ENCODE assay signal across 17 cellular contexts in the genomic region with DNA sequence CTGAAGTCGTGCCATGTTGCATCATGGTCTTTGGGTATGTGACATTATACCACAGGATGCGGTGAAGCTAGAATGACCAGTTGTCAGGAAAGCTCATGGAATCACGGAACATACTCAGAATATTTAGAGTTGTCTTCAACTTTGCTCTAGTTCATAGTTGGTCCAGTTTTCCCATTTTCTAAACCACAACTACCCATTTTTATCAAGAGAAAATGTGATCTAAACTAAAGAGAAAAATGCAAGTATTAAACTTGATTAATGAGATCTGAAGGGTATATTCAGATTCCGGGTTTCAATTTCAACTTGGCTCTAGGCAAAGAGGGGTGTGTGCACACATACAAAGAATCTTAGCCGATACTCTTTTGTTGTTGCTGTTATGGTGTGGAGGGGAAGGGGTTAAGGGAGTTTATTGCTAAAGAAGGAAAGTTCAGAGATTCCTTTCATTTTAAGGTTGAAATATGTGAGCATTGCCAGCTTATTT.
DNase-seq lines count a peak whose midpoint lies in the region; ATAC-seq and TF ChIP-seq lines count a peak whose summit lies in the region.
"Had no signal": no experiment of that assay in that cellular context is flagged by ENCODE, and none has a peak within 500 bp of the region (broad histone marks: within the 10 kb centered on the region; RNA-seq: fewer than 3 reads in every experiment).

No MANE protein-coding gene starts in this region.

- POLR2A ChIA-PET in MCF 10A (lab: Yijun Ruan, JAX): interaction anchor here (0.5 to 0.9 kb wide), 2 partner anchors 29 to 751 kb away, joined by 3 read pairs; no protein-coding TSS in a partner anchor
- POLR2A ChIA-PET in activated CD8-positive, alpha-beta T cell treated with anti-CD3 and anti-CD28 coated beads, Interleukin-2, amount 10 ng/mL, durations not matched to agents 7 days and 5 days (lab: Charles Lee): no interaction called here

- ATAC-seq in left colon: no peak
- no peak for ATAC-seq in GM21619 (IDR thresholded peaks at IDR 0.05; ENCODE audit: unreplicated experiment)
- no peak for ATAC-seq in activated CD8-positive, alpha-beta T cell treated with anti-CD3 and anti-CD28 coated beads, Interleukin-2, amount 10 ng/mL, durations not matched to agents 7 days and 5 days

- DNase-seq in mammary epithelial cell (no peak), MCF 10A (ENCODE audit: unreplicated experiment) (no peak), dedifferentiated amniotic fluid mesenchymal stem cell (ENCODE audit: extremely low spot score) (peak; percentile 73), left colon (no peak), ovary (no peak)
- no peak for DNase-seq in activated CD8-positive, alpha-beta T cell treated with anti-CD3 and anti-CD28 coated beads, Interleukin-2, amount 10 ng/mL, durations not matched to agents 7 days and 5 days
- DNase-seq: activated CD4-positive, alpha-beta memory T cell treated with anti-CD3 and anti-CD28 coated beads, Interleukin-2, amount 10 ng/mL, durations not matched to agents 7 days and 5 days; KG1; NCI-H1105 treated with DMSO at 0.1 percent for 48 hours; retina; RPMI8226; testis had no signal

- no peaks in the 10 kb centered on the region for H3K4me1 ChIP-seq in mammary epithelial cell (ENCODE audit: insufficient read depth, low read length)
- peaks cover 5% of the 10 kb centered on the region for H3K4me1 ChIP-seq in ovary (ENCODE audit: insufficient read depth)
- H3K4me1 ChIP-seq: testis had no signal

- no peaks in the 10 kb centered on the region for H3K9me3 ChIP-seq in mammary epithelial cell (replicated peaks; ENCODE audit: insufficient read depth, low read length)
- no peaks in the 10 kb centered on the region for H3K9me3 ChIP-seq in ovary
- H3K9me3 ChIP-seq: testis had no signal

- CTCF ChIA-PET in mammary epithelial cell (lab: Charles Lee; ENCODE audit: low non-redundant PET): no interaction called here
- CTCF ChIA-PET in MCF 10A (lab: Yijun Ruan, JAX): interaction anchor here (0.6 to 1.1 kb wide), 3 partner anchors 13 to 521 kb away, joined by 3 to 4 read pairs (median 3); no protein-coding TSS in a partner anchor
- CTCF ChIA-PET in activated CD8-positive, alpha-beta T cell treated with anti-CD3 and anti-CD28 coated beads, Interleukin-2, amount 10 ng/mL, durations not matched to agents 7 days and 5 days (lab: Charles Lee): no interaction called here

- no peaks in the 10 kb centered on the region for H4K20me1 ChIP-seq in mammary epithelial cell (ENCODE audit: insufficient read depth, low read length)

- TF ChIP-seq CTCF in mammary epithelial cell (conservative IDR thresholded peaks at IDR 0.05 in 1 of 2, IDR thresholded peaks at IDR 0.05 in 1 of 2; ENCODE audit: extremely low read depth in 1 of 2, insufficient read depth in 1 of 2, low read depth in 1 of 2, low read length in 2 of 2) (no peak), MCF 10A (IDR thresholded peaks at IDR 0.05; ENCODE audit: unreplicated experiment) (no peak), nephron (IDR thresholded peaks at IDR 0.05; ENCODE audit: unreplicated experiment in 3 of 3) (no peak), ovary (IDR thresholded peaks at IDR 0.05) (no peak)

- in situ Hi-C loops in mammary epithelial cell (cut with MboI; ENCODE audit: low sequenced_read_pairs in 2 of 2): no loop called here

- H3K36me3 ChIP-seq in mammary epithelial cell (ENCODE audit: insufficient read depth, low read length): no peaks in the 10 kb centered on the region
- no peaks in the 10 kb centered on the region for H3K36me3 ChIP-seq in ovary

- 83% methylated on average over 5 of the region's 5 CpGs for WGBS in mammary epithelial cell (ENCODE audit: low coverage, missing lambda C conversion rate)
- 33 to 44% (median 35%) methylated on average over 5 of the region's 5 CpGs for WGBS in ovary, 3 donors

- no peak overlapping the region for H3K27ac Mint-ChIP-seq in MCF 10A (ENCODE audit: low read depth, unreplicated experiment)
- H3K27ac Mint-ChIP-seq in nephron: peak overlapping the region; percentile 9 to 46 (median 12)
- no peak overlapping the region for H3K27ac Mint-ChIP-seq in activated CD8-positive, alpha-beta T cell treated with anti-CD3 and anti-CD28 coated beads, Interleukin-2, amount 10 ng/mL, durations not matched to agents 7 days and 5 days
- H3K27ac Mint-ChIP-seq: activated CD4-positive, alpha-beta memory T cell treated with anti-CD3 and anti-CD28 coated beads, Interleukin-2, amount 10 ng/mL, durations not matched to agents 7 days and 5 days; activated T-helper 1 cell treated with anti-CD3 and anti-CD28 coated beads, Interleukin-12 subunit alpha, Interleukin-12 subunit beta, Interleukin-2, Interleukin-4 antibody, amounts not matched to agents 30 ng/mL and 10 ng/mL and 1 ng/mL, durations not matched to agents 14 hours and 24 hours and 36 hours had no signal

- no peak for TF ChIP-seq POLR2A in ovary (IDR thresholded peaks at IDR 0.05)

- peak overlapping the region; percentile 11 for H2AFZ ChIP-seq in mammary epithelial cell (ENCODE audit: low read depth, low read length)

- intact Hi-C loops in mammary epithelial cell (cut with micrococcal nuclease): no loop called here
- intact Hi-C loops in MCF 10A (cut with micrococcal nuclease): no loop called here
- intact Hi-C loops in left colon (cut with DNase I, micrococcal nuclease): no loop called here
- intact Hi-C loops in ovary (cut with DNase I): no loop called here

- no peaks in the 10 kb centered on the region for H3K4me1 Mint-ChIP-seq in MCF 10A (ENCODE audit: insufficient read depth, unreplicated experiment)
- peaks cover 12% of the 10 kb centered on the region for H3K4me1 Mint-ChIP-seq in nephron
- no peaks in the 10 kb centered on the region for H3K4me1 Mint-ChIP-seq in activated CD8-positive, alpha-beta T cell treated with anti-CD3 and anti-CD28 coated beads, Interleukin-2, amount 10 ng/mL, durations not matched to agents 7 days and 5 days (ENCODE audit: low read depth)
- H3K4me1 Mint-ChIP-seq: activated CD4-positive, alpha-beta memory T cell treated with anti-CD3 and anti-CD28 coated beads, Interleukin-2, amount 10 ng/mL, durations not matched to agents 7 days and 5 days had no signal

- H3K27ac ChIP-seq in mammary epithelial cell (ENCODE audit: insufficient read depth, low read depth, low read length) (no peak overlapping the region), ovary (peak overlapping the region in 1 of 2 donors; percentile 70)
- H3K27ac ChIP-seq: 22Rv1, HL-60 had no signal

- no peak overlapping the region for H3K4me3 Mint-ChIP-seq in MCF 10A (ENCODE audit: unreplicated experiment)
- H3K4me3 Mint-ChIP-seq in nephron: peak overlapping the region in 1 of 3 experiments; percentile 0
- no peak overlapping the region for H3K4me3 Mint-ChIP-seq in activated CD8-positive, alpha-beta T cell treated with anti-CD3 and anti-CD28 coated beads, Interleukin-2, amount 10 ng/mL, durations not matched to agents 7 days and 5 days
- H3K4me3 Mint-ChIP-seq: activated CD4-positive, alpha-beta memory T cell treated with anti-CD3 and anti-CD28 coated beads, Interleukin-2, amount 10 ng/mL, durations not matched to agents 7 days and 5 days; activated T-helper 1 cell treated with anti-CD3 and anti-CD28 coated beads, Interleukin-12 subunit alpha, Interleukin-12 subunit beta, Interleukin-2, Interleukin-4 antibody, amounts not matched to agents 30 ng/mL and 10 ng/mL and 1 ng/mL, durations not matched to agents 14 hours and 24 hours and 36 hours had no signal

- H3K4me2 ChIP-seq in mammary epithelial cell (ENCODE audit: insufficient read depth, low read depth, low read length): no peak overlapping the region

- H3K79me2 ChIP-seq in mammary epithelial cell (ENCODE audit: insufficient read depth, low read length): no peaks in the 10 kb centered on the region

- H3K27me3 Mint-ChIP-seq in MCF 10A (ENCODE audit: insufficient read depth, unreplicated experiment): no peaks in the 10 kb centered on the region
- no peaks in the 10 kb centered on the region for H3K27me3 Mint-ChIP-seq in nephron (ENCODE audit: low read depth)
- no peaks in the 10 kb centered on the region for H3K27me3 Mint-ChIP-seq in activated CD8-positive, alpha-beta T cell treated with anti-CD3 and anti-CD28 coated beads, Interleukin-2, amount 10 ng/mL, durations not matched to agents 7 days and 5 days (ENCODE audit: low read depth)
- H3K27me3 Mint-ChIP-seq: activated CD4-positive, alpha-beta memory T cell treated with anti-CD3 and anti-CD28 coated beads, Interleukin-2, amount 10 ng/mL, durations not matched to agents 7 days and 5 days had no signal

- no TSS peak for BruUV-seq in mammary epithelial cell (replicated peaks; lab: Mats Ljungman, UMichigan)
- no TSS peak for BruUV-seq in MCF 10A (replicated peaks; lab: Mats Ljungman, UMichigan)

- H3K9ac ChIP-seq in mammary epithelial cell (ENCODE audit: insufficient read depth, low read length): no peak overlapping the region

- dilution Hi-C loops in mammary epithelial cell (cut with HindIII; ENCODE audit: low sequenced_read_pairs): no loop called here

- no peak for TF ChIP-seq EP300 in ovary (IDR thresholded peaks at IDR 0.05)

- H3K9me3 Mint-ChIP-seq in MCF 10A (ENCODE audit: unreplicated experiment): no peaks in the 10 kb centered on the region
- no peaks in the 10 kb centered on the region for H3K9me3 Mint-ChIP-seq in nephron
- H3K9me3 Mint-ChIP-seq in activated CD8-positive, alpha-beta T cell treated with anti-CD3 and anti-CD28 coated beads, Interleukin-2, amount 10 ng/mL, durations not matched to agents 7 days and 5 days (ENCODE audit: insufficient read depth): no peaks in the 10 kb centered on the region
- H3K9me3 Mint-ChIP-seq: activated CD4-positive, alpha-beta memory T cell treated with anti-CD3 and anti-CD28 coated beads, Interleukin-2, amount 10 ng/mL, durations not matched to agents 7 days and 5 days; activated T-helper 1 cell treated with anti-CD3 and anti-CD28 coated beads, Interleukin-12 subunit alpha, Interleukin-12 subunit beta, Interleukin-2, Interleukin-4 antibody, amounts not matched to agents 30 ng/mL and 10 ng/mL and 1 ng/mL, durations not matched to agents 14 hours and 24 hours and 36 hours had no signal

- H3K36me3 Mint-ChIP-seq in MCF 10A (ENCODE audit: insufficient read depth, unreplicated experiment): no peaks in the 10 kb centered on the region
- H3K36me3 Mint-ChIP-seq in nephron (ENCODE audit: low read depth): no peaks in the 10 kb centered on the region
- H3K36me3 Mint-ChIP-seq in activated CD8-positive, alpha-beta T cell treated with anti-CD3 and anti-CD28 coated beads, Interleukin-2, amount 10 ng/mL, durations not matched to agents 7 days and 5 days (ENCODE audit: low read depth): no peaks in the 10 kb centered on the region

- no peak overlapping the region for H3K4me3 ChIP-seq in mammary epithelial cell (replicated peaks in 1 of 3; ENCODE audit: insufficient read depth in 1 of 3, low read depth in 2 of 3, low read length in 3 of 3)
- no peak overlapping the region for H3K4me3 ChIP-seq in ovary
- H3K4me3 ChIP-seq: testis had no signal

- H3K27me3 ChIP-seq in mammary epithelial cell (ENCODE audit: insufficient read depth, low read length): no peaks in the 10 kb centered on the region
- no peaks in the 10 kb centered on the region for H3K27me3 ChIP-seq in ovary
- H3K27me3 ChIP-seq: testis had no signal

Comparison
In these comparisons a context has a peak if more than half of its experiments do, and no peak if none do; other contexts are left out.
1. H3K27ac Mint-ChIP-seq: peak in nephron (3 of 3); none in MCF 10A (single experiment) and activated CD8-positive, alpha-beta T cell treated with anti-CD3 and anti-CD28 coated beads, Interleukin-2, amount 10 ng/mL, durations not matched to agents 7 days and 5 days (single experiment).